ENCODE assay signal across 12 cellular contexts in genomic region chr4:99679204-99679603, GRCh38. TPM values are rescaled to one million over a fixed set of nuclear protein-coding genes. Genes with fewer than 3 reads are reported as not detected.
DNase-seq lines count a peak whose midpoint lies in the region; ATAC-seq and TF ChIP-seq lines count a peak whose summit lies in the region.
"Had no signal": no experiment of that assay in that cellular context is flagged by ENCODE, and none has a peak within 500 bp of the region (broad histone marks: within the 10 kb centered on the region; RNA-seq: fewer than 3 reads in every experiment).

No MANE protein-coding gene starts in this region.

- TF ChIP-seq CTCF in WTC11 (IDR thresholded peaks at IDR 0.05) = no peak

- no peaks in the 10 kb centered on the region for H3K27me3 Mint-ChIP-seq in WTC11 (ENCODE audit: low read depth)

- POLR2A ChIA-PET in WTC11 (lab: Charles Lee) = interaction anchor here (1.1 kb wide), 1 partner anchor 37 kb away, joined by 3 read pairs; no protein-coding TSS in a partner anchor

- CTCF ChIA-PET in WTC11 (lab: Charles Lee) = interaction anchor here (0.7 to 0.8 kb wide), 2 partner anchors 127 to 129 kb away, joined by 3 read pairs; no protein-coding TSS in a partner anchor

- peaks cover 5% of the 10 kb centered on the region for H3K4me1 Mint-ChIP-seq in WTC11

- H3K36me3 Mint-ChIP-seq in WTC11 = peaks cover 5% of the 10 kb centered on the region; the same call in 1 of the 2 replicates

- ATAC-seq in Right ventricle myocardium inferior = peak; percentile 95
- ATAC-seq in WTC11 = peak; percentile 65
- ATAC-seq in HG03045 (IDR thresholded peaks at IDR 0.05; ENCODE audit: unreplicated experiment) = no peak

- H3K27ac Mint-ChIP-seq in WTC11 = peak overlapping the region; percentile 62; the same call in 1 of the 2 replicates

- intact Hi-C loops in Right ventricle myocardium inferior (cut with DNase I) (no loop called here), cardiac septum (cut with DNase I) (no loop called here)

- no peak overlapping the region for H3K4me3 Mint-ChIP-seq in WTC11

- peaks cover 17% of the 10 kb centered on the region for H3K9me3 Mint-ChIP-seq in WTC11

- DNase-seq in Right ventricle myocardium inferior (ENCODE audit: missing footprints) (peak; percentile 61), cardiac septum (ENCODE audit: low spot score) (no peak), WTC11 (ENCODE audit: low spot score) (no peak), iPS-NIHi11 (ENCODE audit: low spot score) (peak; percentile 22), NCI-H748 (lab: John Stamatoyannopoulos, UW; ENCODE audit: unreplicated experiment) (no peak), T-helper 1 cell (no peak)
- DNase-seq in stimulated activated CD4-positive, alpha-beta T cell treated with anti-CD3 and anti-CD28 coated beads, Interleukin-2, amount 100 ng/mL, for 48 hours = no peak
- DNase-seq: activated CD4-positive, alpha-beta T cell treated with anti-CD3 and anti-CD28 coated beads for 48 hours; cerebellar nuclear complex; kidney glomerular epithelial cell; NCI-H226 had no signal

TF ChIP-seq in WTC11, 78 proteins besides CTCF, POLR2A, EP300 and RAD21:
- no peak for TF ChIP-seq USF2 (CRISPR knock-in tag; IDR thresholded peaks at IDR 0.05)
- no peak for TF ChIP-seq CREM (CRISPR knock-in tag; IDR thresholded peaks at IDR 0.05)
- no peak for TF ChIP-seq ZNF219 (CRISPR knock-in tag; IDR thresholded peaks at IDR 0.05; ENCODE audit: borderline replicate concordance)
- TF ChIP-seq STAT6 (CRISPR knock-in tag; conservative IDR thresholded peaks at IDR 0.05; ENCODE audit: low read depth) = no peak
- TF ChIP-seq, protein P1, sequence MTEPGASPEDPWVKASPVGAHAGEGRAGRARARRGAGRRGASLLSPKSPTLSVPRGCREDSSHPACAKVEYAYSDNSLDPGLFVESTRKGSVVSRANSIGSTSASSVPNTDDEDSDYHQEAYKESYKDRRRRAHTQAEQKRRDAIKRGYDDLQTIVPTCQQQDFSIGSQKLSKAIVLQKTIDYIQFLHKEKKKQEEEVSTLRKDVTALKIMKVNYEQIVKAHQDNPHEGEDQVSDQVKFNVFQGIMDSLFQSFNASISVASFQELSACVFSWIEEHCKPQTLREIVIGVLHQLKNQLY (CRISPR knock-in tag; IDR thresholded peaks at IDR 0.05) = no peak
- TF ChIP-seq, protein P2, sequence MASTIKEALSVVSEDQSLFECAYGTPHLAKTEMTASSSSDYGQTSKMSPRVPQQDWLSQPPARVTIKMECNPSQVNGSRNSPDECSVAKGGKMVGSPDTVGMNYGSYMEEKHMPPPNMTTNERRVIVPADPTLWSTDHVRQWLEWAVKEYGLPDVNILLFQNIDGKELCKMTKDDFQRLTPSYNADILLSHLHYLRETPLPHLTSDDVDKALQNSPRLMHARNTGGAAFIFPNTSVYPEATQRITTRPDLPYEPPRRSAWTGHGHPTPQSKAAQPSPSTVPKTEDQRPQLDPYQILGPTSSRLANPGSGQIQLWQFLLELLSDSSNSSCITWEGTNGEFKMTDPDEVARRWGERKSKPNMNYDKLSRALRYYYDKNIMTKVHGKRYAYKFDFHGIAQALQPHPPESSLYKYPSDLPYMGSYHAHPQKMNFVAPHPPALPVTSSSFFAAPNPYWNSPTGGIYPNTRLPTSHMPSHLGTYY (CRISPR knock-in tag; IDR thresholded peaks at IDR 0.05) = no peak
- TF ChIP-seq PRRX2 (CRISPR knock-in tag; IDR thresholded peaks at IDR 0.05) = no peak
- TF ChIP-seq NFE2L1 (CRISPR knock-in tag; IDR thresholded peaks at IDR 0.05) = no peak
- TF ChIP-seq GRHL2 (CRISPR knock-in tag; IDR thresholded peaks at IDR 0.05; ENCODE audit: insufficient replicate concordance, severe bottlenecking) = no peak
- no peak for TF ChIP-seq RELA (CRISPR knock-in tag; IDR thresholded peaks at IDR 0.05; ENCODE audit: borderline replicate concordance)
- TF ChIP-seq, protein P3, sequence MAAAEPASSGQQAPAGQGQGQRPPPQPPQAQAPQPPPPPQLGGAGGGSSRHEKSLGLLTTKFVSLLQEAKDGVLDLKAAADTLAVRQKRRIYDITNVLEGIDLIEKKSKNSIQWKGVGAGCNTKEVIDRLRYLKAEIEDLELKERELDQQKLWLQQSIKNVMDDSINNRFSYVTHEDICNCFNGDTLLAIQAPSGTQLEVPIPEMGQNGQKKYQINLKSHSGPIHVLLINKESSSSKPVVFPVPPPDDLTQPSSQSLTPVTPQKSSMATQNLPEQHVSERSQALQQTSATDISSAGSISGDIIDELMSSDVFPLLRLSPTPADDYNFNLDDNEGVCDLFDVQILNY (CRISPR knock-in tag; IDR thresholded peaks at IDR 0.05) = no peak
- TF ChIP-seq ZNF121 (CRISPR knock-in tag; IDR thresholded peaks at IDR 0.05) = no peak
- TF ChIP-seq, protein P4, sequence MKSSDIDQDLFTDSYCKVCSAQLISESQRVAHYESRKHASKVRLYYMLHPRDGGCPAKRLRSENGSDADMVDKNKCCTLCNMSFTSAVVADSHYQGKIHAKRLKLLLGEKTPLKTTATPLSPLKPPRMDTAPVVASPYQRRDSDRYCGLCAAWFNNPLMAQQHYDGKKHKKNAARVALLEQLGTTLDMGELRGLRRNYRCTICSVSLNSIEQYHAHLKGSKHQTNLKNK (CRISPR knock-in tag; IDR thresholded peaks at IDR 0.05) = no peak

RNA-seq across cellular contexts. Expression of gene C4orf54, which starts 21.6 kb away (rescaled TPM):
- total RNA-seq in Right ventricle myocardium inferior (6.4 TPM), cardiac septum (1.3 TPM), WTC11 (2021) (not detected in 3 replicates)

Comparison
In these comparisons a context has a peak if more than half of its experiments do, and no peak if none do; other contexts are left out.
1. DNase-seq: peak in Right ventricle myocardium inferior (single experiment) and iPS-NIHi11 (single experiment); none in cardiac septum (single experiment), WTC11 (single experiment), stimulated activated CD4-positive, alpha-beta T cell treated with anti-CD3 and anti-CD28 coated beads, Interleukin-2, amount 100 ng/mL, for 48 hours (0 of 2), NCI-H748 (single experiment) and T-helper 1 cell (0 of 5).